ENCODE assay signal across 17 cellular contexts in genomic region chr12:39112064-39112463, GRCh38.
A peak's percentile ranks its signal among the peaks of the same experiment; 100 is the strongest.
DNase-seq lines count a peak whose midpoint lies in the region; ATAC-seq and TF ChIP-seq lines count a peak whose summit lies in the region.
"Had no signal": no experiment of that assay in that cellular context is flagged by ENCODE, and none has a peak within 500 bp of the region (broad histone marks: within the 10 kb centered on the region; RNA-seq: fewer than 3 reads in every experiment).

No MANE protein-coding gene starts in this region.

- DNase-seq in NCI-H82 (lab: John Stamatoyannopoulos, UW) (peak; percentile 98), SK-N-SH (peak; percentile 66), mesendoderm (no peak), retina (peak; percentile 14), COLO829 (ENCODE audit: low spot score) (no peak), T1000 (lab: John Stamatoyannopoulos, UW) (no peak)
- no peak for DNase-seq in activated naive CD4-positive, alpha-beta T cell (lab: John Stamatoyannopoulos, UW)
- DNase-seq: 8988T; CD8-positive, alpha-beta T cell; COR-L47; DMS153; DMS79; GDM1; H9 had no signal

- H3K4me1 ChIP-seq in SK-N-SH (ENCODE audit: control insufficient read depth in 1 of 2, insufficient read depth in 2 of 2, low read depth in 1 of 2, low read length in 1 of 2), result peaks cover 0 to 12% of the 10 kb centered on the region in 2 experiments; a peak in 2 of 4 replicates
- H3K4me1 ChIP-seq in mesendoderm (ENCODE audit: control insufficient read depth, low read depth, low read length), result peaks cover 2% of the 10 kb centered on the region
- H3K4me1 ChIP-seq: BLaER1 treated with 17β-estradiol and CSF1 and Interleukin-3, amounts not matched to agents 10 nM and 100 nM had no signal

- no peak overlapping the region for H2BK120ac ChIP-seq in mesendoderm (ENCODE audit: low read depth, low read length)

- H3F3A ChIP-seq in SK-N-SH (replicated peaks; ENCODE audit: insufficient read depth), result no peaks in the 10 kb centered on the region

- H3K36me3 ChIP-seq in SK-N-SH (replicated peaks in 1 of 2; ENCODE audit: control insufficient read depth in 1 of 2, insufficient read depth in 2 of 2, low read length in 1 of 2) (no peaks in the 10 kb centered on the region), mesendoderm (ENCODE audit: control insufficient read depth, insufficient read depth, low read length) (no peaks in the 10 kb centered on the region)
- H3K36me3 ChIP-seq: BLaER1 treated with 17β-estradiol and CSF1 and Interleukin-3, amounts not matched to agents 10 nM and 100 nM had no signal

- TF ChIP-seq EP300 in SK-N-SH (IDR thresholded peaks at IDR 0.05; ENCODE audit: borderline replicate concordance in 1 of 2, low read depth in 1 of 2, low read length in 1 of 2), result peak in 1 of 2 experiments; percentile 74; a peak in 1 of 4 replicates

- H3K23ac ChIP-seq in mesendoderm (ENCODE audit: low read length), result no peak overlapping the region

- POLR2A ChIA-PET in SK-N-SH (lab: Yijun Ruan, JAX), result interaction anchor here (0.6 kb wide), 1 partner anchor 25 kb away, joined by 3 read pairs; no protein-coding TSS in a partner anchor

- peak overlapping the region; percentile 27 for H2BK15ac ChIP-seq in mesendoderm (replicated peaks; ENCODE audit: low read depth)

- H2AFZ ChIP-seq in SK-N-SH (ENCODE audit: low read depth), result no peak overlapping the region

- H4K5ac ChIP-seq in mesendoderm (ENCODE audit: low read length), result no peak overlapping the region

- H3K27me3 ChIP-seq in SK-N-SH (ENCODE audit: insufficient read depth) (no peaks in the 10 kb centered on the region), mesendoderm (ENCODE audit: insufficient read depth, low read length, poor library complexity) (no peaks in the 10 kb centered on the region)
- H3K27me3 ChIP-seq: BLaER1 treated with 17β-estradiol and CSF1 and Interleukin-3, amounts not matched to agents 10 nM and 100 nM had no signal

- no peak for TF ChIP-seq RAD21 in SK-N-SH (IDR thresholded peaks at IDR 0.05; ENCODE audit: low read length)

- peak overlapping the region; percentile 56 for H4K8ac ChIP-seq in mesendoderm (ENCODE audit: low read depth, low read length)

- H3K27ac ChIP-seq in SK-N-SH (ENCODE audit: low read depth in 2 of 2, low read length in 1 of 2) (peak overlapping the region in 1 of 2 experiments; percentile 85; a peak in 2 of 4 replicates), mesendoderm (ENCODE audit: low read depth, low read length) (no peak overlapping the region)
- H3K27ac ChIP-seq: BLaER1 treated with 17β-estradiol and CSF1 and Interleukin-3, amounts not matched to agents 10 nM and 100 nM had no signal

- WGBS in SK-N-SH (ENCODE audit: low lambda C conversion rate), result 41% methylated on average over 5 of the region's 5 CpGs
- WGBS in mesendoderm (ENCODE audit: extremely low coverage, insufficient coverage, low lambda C conversion rate), result no CpG with 5 or more reads among the region's 5 CpGs

- CTCF ChIA-PET in SK-N-SH (lab: Yijun Ruan, JAX), result interaction anchor here (0.7 to 1.3 kb wide), 3 partner anchors 8 to 206 kb away, joined by 5 to 6 read pairs (median 5); partner anchors contain the start of gene CPNE8

- H3K4ac ChIP-seq in mesendoderm (ENCODE audit: low read depth, low read length), result no peak overlapping the region

- H3K56ac ChIP-seq in mesendoderm (ENCODE audit: low read length), result no peak overlapping the region

- H3K79me2 ChIP-seq in SK-N-SH (ENCODE audit: insufficient read depth) (no peaks in the 10 kb centered on the region), mesendoderm (ENCODE audit: control insufficient read depth, insufficient read depth, low read length) (no peaks in the 10 kb centered on the region)

- no peak overlapping the region for H2BK5ac ChIP-seq in mesendoderm (ENCODE audit: low read length)

- H3K9me2 ChIP-seq in SK-N-SH, result no peaks in the 10 kb centered on the region

- no peak overlapping the region for H3K18ac ChIP-seq in mesendoderm (ENCODE audit: low read length)

- ATAC-seq in GM18519 (IDR thresholded peaks at IDR 0.05; ENCODE audit: low FRiP score, unreplicated experiment), result no peak
- ATAC-seq: CD8-positive, alpha-beta T cell; HepG2 had no signal

- no peak overlapping the region for H2AK5ac ChIP-seq in mesendoderm (ENCODE audit: low read length)

- H3K4me2 ChIP-seq in SK-N-SH, result no peak overlapping the region
- H3K4me2 ChIP-seq in mesendoderm (ENCODE audit: low read length), result no peak overlapping the region
- H3K4me2 ChIP-seq: BLaER1 treated with 17β-estradiol and CSF1 and Interleukin-3, amounts not matched to agents 10 nM and 100 nM had no signal

- H4K20me1 ChIP-seq in SK-N-SH (ENCODE audit: insufficient read depth), result no peaks in the 10 kb centered on the region
- H4K20me1 ChIP-seq: BLaER1 treated with 17β-estradiol and CSF1 and Interleukin-3, amounts not matched to agents 10 nM and 100 nM had no signal

- TF ChIP-seq CTCF in SK-N-SH (IDR thresholded peaks at IDR 0.05), result no peak

- H3K4me3 ChIP-seq in SK-N-SH (ENCODE audit: low read depth in 2 of 2, low read length in 1 of 2) (no peak overlapping the region), mesendoderm (ENCODE audit: low read length) (no peak overlapping the region)
- H3K4me3 ChIP-seq: BLaER1 treated with 17β-estradiol and CSF1 and Interleukin-3, amounts not matched to agents 10 nM and 100 nM had no signal

- H3K79me1 ChIP-seq in mesendoderm (ENCODE audit: low read length), result no peaks in the 10 kb centered on the region

- H3K9ac ChIP-seq in SK-N-SH (no peak overlapping the region), mesendoderm (ENCODE audit: low read length) (no peak overlapping the region)
- H3K9ac ChIP-seq: BLaER1 treated with 17β-estradiol and CSF1 and Interleukin-3, amounts not matched to agents 10 nM and 100 nM had no signal

- H3K9me3 ChIP-seq in SK-N-SH, result no peaks in the 10 kb centered on the region
- H3K9me3 ChIP-seq: BLaER1 treated with 17β-estradiol and CSF1 and Interleukin-3, amounts not matched to agents 10 nM and 100 nM had no signal

TF ChIP-seq in SK-N-SH, 30 proteins besides CTCF, POLR2A, EP300 and RAD21 (continues in another document):
- TF ChIP-seq NFIC (IDR thresholded peaks at IDR 0.05; ENCODE audit: borderline replicate concordance) (no peak), RCOR1 (IDR thresholded peaks at IDR 0.05; ENCODE audit: low read length) (peak; percentile 75), USF2 (IDR thresholded peaks at IDR 0.05; ENCODE audit: borderline replicate concordance, low read depth, low read length) (no peak), POLR2AphosphoS5 (IDR thresholded peaks at IDR 0.05; ENCODE audit: low read depth, low read length) (no peak), MAX (IDR thresholded peaks at IDR 0.05; ENCODE audit: low read depth) (no peak), REST (IDR thresholded peaks at IDR 0.05; ENCODE audit: low read depth, low read length) (no peak), ZBTB33 (IDR thresholded peaks at IDR 0.05; ENCODE audit: borderline replicate concordance, low read depth) (no peak), GABPA (IDR thresholded peaks at IDR 0.05; ENCODE audit: low read depth) (no peak)

Comparison
In these comparisons a context has a peak if more than half of its experiments do, and no peak if none do; other contexts are left out.
1. DNase-seq: peak in NCI-H82 (single experiment), SK-N-SH (single experiment) and retina (single experiment); none in mesendoderm (single experiment), activated naive CD4-positive, alpha-beta T cell (0 of 4), COLO829 (single experiment) and T1000 (single experiment).